ENCODE assay signal across 25 cellular contexts in the genomic region with DNA sequence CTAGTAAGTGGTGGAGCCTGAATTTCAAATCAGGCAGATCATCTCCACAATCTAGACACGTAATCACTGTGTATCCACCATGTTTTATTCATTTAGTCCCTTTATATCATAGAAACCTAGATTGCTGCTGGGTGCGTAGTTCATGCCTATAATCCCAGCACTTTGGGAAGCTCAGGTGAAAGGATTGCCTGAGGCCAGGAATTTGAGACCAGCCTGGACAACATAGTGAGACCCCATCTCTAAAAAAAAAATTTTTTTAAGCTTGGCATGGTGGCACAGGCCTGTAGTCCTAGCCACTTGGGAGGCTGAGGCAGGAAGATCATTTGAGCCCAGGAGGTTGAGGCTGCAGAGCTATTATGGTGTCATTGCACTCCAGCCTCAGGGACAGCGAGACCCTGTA.
"Had no signal": no experiment of that assay in that cellular context is flagged by ENCODE, and none has a peak within 500 bp of the region (broad histone marks: within the 10 kb centered on the region; RNA-seq: fewer than 3 reads in every experiment).

No MANE protein-coding gene starts in this region.

- H3K4me1 ChIP-seq: colonic mucosa, gastrocnemius medialis, heart right ventricle, left lung, lower lobe of right lung had no signal

- H3K27me3 ChIP-seq: colonic mucosa, esophagus squamous epithelium, gastrocnemius medialis, heart right ventricle, left lung had no signal

- FAIRE-seq: endometrium, islet of Langerhans, keratinocyte had no signal

- ATAC-seq: effector memory CD8-positive, alpha-beta T cell; esophagus mucosa; gastrocnemius medialis; heart right ventricle; left cardiac atrium; left lung; left ventricle myocardium superior; lower lobe of right lung; mucosa of descending colon had no signal

- DNase-seq: colonic mucosa; cortex of kidney; effector CD8-positive, alpha-beta T cell; effector memory CD8-positive, alpha-beta T cell; endodermal cell; erythroblast; esophagus squamous epithelium; foreskin fibroblast; foreskin melanocyte; gastrocnemius medialis; glutamatergic neuron; head of caudate nucleus; heart right ventricle; hippocampal formation; left cardiac atrium; left lung; left ventricle myocardium superior; mesenchymal stem cell had no signal

- H3K4me3 ChIP-seq: colonic mucosa, esophagus squamous epithelium, gastrocnemius medialis, heart right ventricle, left lung, lower lobe of right lung, mucosa of descending colon had no signal

- H3K9me3 ChIP-seq: colonic mucosa, esophagus squamous epithelium, gastrocnemius medialis, heart right ventricle, left lung, lower lobe of right lung, mucosa of descending colon had no signal

- H3K27ac ChIP-seq: colonic mucosa, epithelial cell of prostate, esophagus squamous epithelium, gastrocnemius medialis, heart right ventricle, left lung, lower lobe of right lung had no signal
